In the genomic region with DNA sequence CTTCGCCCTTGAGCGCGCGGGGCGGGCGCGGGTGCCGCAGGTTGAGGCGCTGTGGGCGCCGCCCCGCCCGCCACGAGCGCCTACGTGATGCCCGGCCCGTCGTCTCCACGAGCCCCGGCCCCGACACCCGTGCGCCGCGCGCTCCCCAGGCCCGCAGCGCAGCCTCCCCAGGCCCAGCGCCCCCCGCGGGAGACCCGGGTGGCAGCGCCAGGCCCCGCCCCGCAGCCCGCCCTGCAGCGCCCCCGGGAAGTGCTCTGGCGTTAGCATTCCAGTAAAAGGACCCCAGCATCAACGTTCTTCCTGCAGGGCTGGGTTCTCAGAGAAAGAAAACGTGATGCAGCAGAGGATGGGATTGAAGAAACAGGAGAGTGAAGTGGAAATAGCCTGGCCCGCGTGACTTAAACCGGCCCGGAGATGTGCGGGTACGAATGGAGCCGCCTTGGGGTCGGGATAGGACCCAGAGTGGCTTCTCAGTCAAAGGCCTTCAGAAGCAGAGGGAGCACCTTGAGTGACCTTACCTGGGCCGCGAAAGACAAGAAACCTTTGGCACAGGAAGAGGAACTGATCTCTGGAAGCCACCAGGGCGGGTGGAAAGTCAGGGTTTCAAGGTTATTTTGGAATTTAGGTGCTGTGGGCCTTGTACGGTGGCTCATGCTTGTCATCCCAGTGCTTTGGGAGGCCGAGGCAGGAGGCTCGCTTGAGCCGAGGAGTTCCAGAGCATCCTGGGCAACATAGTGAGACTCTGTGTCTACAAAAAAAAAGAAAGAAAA, we compare ENCODE assay signal across 8 cellular contexts. TPM values are rescaled to one million over a fixed set of nuclear protein-coding genes. Genes with fewer than 3 reads are reported as not detected.
DNase-seq lines count a peak whose midpoint lies in the region; ATAC-seq and TF ChIP-seq lines count a peak whose summit lies in the region.

No MANE protein-coding gene starts in this region.

- ATAC-seq in HG02759 (IDR thresholded peaks at IDR 0.05; ENCODE audit: unreplicated experiment) (peak; percentile 39), lung (ENCODE audit: insufficient read depth, low FRiP score) (peak; percentile 13), omental fat pad (ENCODE audit: low FRiP score) (no peak)

- DNase-seq in activated effector memory CD4-positive, alpha-beta T cell treated with anti-CD3 and anti-CD28 coated beads, Interleukin-2, amount 50 U/mL, for 16 hours = peak; percentile 75
- no peak for DNase-seq in activated effector memory CD4-positive, alpha-beta T cell treated with Interleukin-2 at 50 U/mL for 16 hours
- DNase-seq in SJCRH30 (peak in 1 of 2 experiments; percentile 17), cerebellum (ENCODE audit: low spot score) (peak; percentile 46), lung (ENCODE audit: low spot score) (no peak), testis (no peak), omental fat pad (ENCODE audit: low spot score) (no peak)

- 17 to 18% methylated on average over 50 to 57 of the region's 57 CpGs for WGBS in lung, 2 donors
- 12 to 30% methylated on average over 17 to 46 of the region's 57 CpGs for WGBS in testis, 2 donors

- intact Hi-C loops in testis (cut with DNase I; ENCODE audit: low total_unique reads) = no loop called here

- H3K4me1 ChIP-seq in SJCRH30 = no peaks in the 10 kb centered on the region
- H3K4me1 ChIP-seq in lung (ENCODE audit: control insufficient read depth in 2 of 2, insufficient read depth in 2 of 2, low read length in 2 of 2) = peaks cover 2 to 15% of the 10 kb centered on the region in 2 donors
- no peaks in the 10 kb centered on the region for H3K4me1 ChIP-seq in testis

- H3K27me3 ChIP-seq in SJCRH30 (no peaks in the 10 kb centered on the region), lung (ENCODE audit: control insufficient read depth, insufficient read depth) (no peaks in the 10 kb centered on the region), testis (no peaks in the 10 kb centered on the region)

- H3K27ac ChIP-seq in SJCRH30 (peak overlapping the region; percentile 64), lung (ENCODE audit: low read depth in 1 of 2, low read length in 1 of 2) (peak overlapping the region in 1 of 2 donors; percentile 90), testis (peak overlapping the region in 1 of 2 donors; percentile 68)

- peak overlapping the region; percentile 64 for H3K4me3 ChIP-seq in SJCRH30
- H3K4me3 ChIP-seq in lung = peak overlapping the region; percentile 75
- H3K4me3 ChIP-seq in testis = peak overlapping the region; percentile 65 to 68

- TF ChIP-seq CTCF in lung (IDR thresholded peaks at IDR 0.05; ENCODE audit: control extremely low read depth, extremely low read depth) (no peak), testis (IDR thresholded peaks at IDR 0.05) (no peak), omental fat pad (IDR thresholded peaks at IDR 0.05) (no peak)

- TF ChIP-seq POLR2A in testis (IDR thresholded peaks at IDR 0.05) = no peak

- H3K36me3 ChIP-seq in SJCRH30 (no peaks in the 10 kb centered on the region), lung (ENCODE audit: control insufficient read depth in 2 of 2, insufficient read depth in 2 of 2, low read length in 2 of 2) (peaks cover 0 to 2% of the 10 kb centered on the region in 2 donors), testis (ENCODE audit: low read depth, missing control alignments) (no peaks in the 10 kb centered on the region)

- H3K9me3 ChIP-seq in SJCRH30 (replicated peaks) (no peaks in the 10 kb centered on the region), lung (ENCODE audit: control insufficient read depth in 2 of 2, insufficient read depth in 1 of 2, low read length in 1 of 2) (no peaks in the 10 kb centered on the region), testis (no peaks in the 10 kb centered on the region)

RNA-seq across cellular contexts. Expression of a gene that starts 1.8 kb away (rescaled TPM):
- total RNA-seq in SJCRH30 (2014; rRNA removed; shearing (Covaris generic)) = 34.5 and 37.6 TPM in 2 replicates
- total RNA-seq in cerebellum (37.7 TPM), lung (10 to 100 TPM; 18.1 to 49.8 TPM), testis (100 to 1,000 TPM; 134 to 186 TPM), omental fat pad (10 to 100 TPM; 22.2 to 83.9 (median 34.0) TPM)
- polyA plus RNA-seq in lung (10 to 100 TPM; 15.1 to 45.6 TPM), testis (ENCODE audit: insufficient read depth, low read depth, low replicate concordance) (447 TPM)

Comparison
In these comparisons a context has a peak if more than half of its experiments do, and no peak if none do; other contexts are left out.
1. DNase-seq: peak in activated effector memory CD4-positive, alpha-beta T cell treated with anti-CD3 and anti-CD28 coated beads, Interleukin-2, amount 50 U/mL, for 16 hours (single experiment) and cerebellum (single experiment); none in activated effector memory CD4-positive, alpha-beta T cell treated with Interleukin-2 at 50 U/mL for 16 hours (single experiment), lung (single experiment), testis (single experiment) and omental fat pad (single experiment).
2. Peak in every context shown above with its lines, with median percentiles within 50 percentile points of each other: H3K4me3 ChIP-seq.